Comparison of ENCODE assay signal across 14 cellular contexts in genomic region chr19:22975546-22976136, GRCh38. TPM values are rescaled to one million over a fixed set of nuclear protein-coding genes. Genes with fewer than 3 reads are reported as not detected.
"Had no signal": no experiment of that assay in that cellular context is flagged by ENCODE, and none has a peak within 500 bp of the region (broad histone marks: within the 10 kb centered on the region; RNA-seq: fewer than 3 reads in every experiment).

No MANE protein-coding gene starts in this region.

RNA-seq across cellular contexts. Expression of gene ZNF728, which starts 27.3 kb away (rescaled TPM):
- total RNA-seq: activated B cell treated with CpG ODN at 0.5 μM for 24 hours; activated CD4-positive, alpha-beta memory T cell treated with anti-CD3 and anti-CD28 coated beads for 36 hours; activated CD4-positive, alpha-beta T cell treated with anti-CD3 and anti-CD28 coated beads, Interleukin-2, amount 10 ng/mL, durations not matched to agents 24 days and 14 days; activated CD8-positive, alpha-beta memory T cell treated with anti-CD3 and anti-CD28 coated beads for 36 hours; activated CD8-positive, alpha-beta T cell treated with anti-CD3 and anti-CD28 coated beads for 36 hours; activated naive CD4-positive, alpha-beta T cell treated with anti-CD3 and anti-CD28 coated beads for 36 hours; activated naive CD4-positive, alpha-beta T cell treated with anti-CD3 and anti-CD28 coated beads, Interleukin-2, amount 50 U/mL, for 72 hours; activated naive CD8-positive, alpha-beta T cell treated with anti-CD3 and anti-CD28 coated beads for 36 hours; activated T-cell treated with anti-CD3 and anti-CD28 coated beads, Interleukin-2, amount 50 U/mL, for 4 hours; activated T-cell treated with anti-CD3 and anti-CD28 coated beads, Interleukin-2, amount 50 U/mL, for 72 hours; activated T-helper 1 cell treated with anti-CD3 and anti-CD28 coated beads, Interleukin-12 subunit alpha, Interleukin-12 subunit beta, Interleukin-2, Interleukin-4 antibody, amounts not matched to agents 30 ng/mL and 10 ng/mL and 1 ng/mL, durations not matched to agents 14 hours and 24 hours and 36 hours; bronchial epithelial cell; cardiac muscle cell; chondrocyte had no signal
- polyA plus RNA-seq: cardiac muscle cell had no signal
